In genomic region chr7:80334185-80334584, GRCh38 we compare ENCODE assay signal across 24 cellular contexts.
"Had no signal": no experiment of that assay in that cellular context is flagged by ENCODE, and none has a peak within 500 bp of the region (broad histone marks: within the 10 kb centered on the region; RNA-seq: fewer than 3 reads in every experiment).

No MANE protein-coding gene starts in this region.

- H3K36me3 ChIP-seq: brain microvascular endothelial cell, lower lobe of right lung, neural progenitor cell, thoracic aorta, upper lobe of left lung, WERI-Rb-1 had no signal

- H3K27me3 ChIP-seq: brain microvascular endothelial cell, hepatocyte, neural progenitor cell, upper lobe of left lung had no signal

- H3K4me1 ChIP-seq: upper lobe of left lung had no signal

- DNase-seq: activated CD4-positive, alpha-beta T cell treated with anti-CD3 and anti-CD28 coated beads for 1 hour; activated CD4-positive, alpha-beta T cell treated with anti-CD3 and anti-CD28 coated beads, Interleukin-2, amount 50 U/mL, for 1 hour; activated CD8-positive, alpha-beta T cell treated with anti-CD3 and anti-CD28 coated beads, Interleukin-2, amount 10 ng/mL, durations not matched to agents 7 days and 5 days; activated T-cell treated with anti-CD3 and anti-CD28 coated beads, Interleukin-2, amount 50 U/mL, for 1 hour; aorta; brain microvascular endothelial cell; caudate nucleus; dermis blood vessel endothelial cell; effector CD8-positive, alpha-beta T cell; foreskin melanocyte; left cardiac atrium; lower lobe of right lung; naive thymus-derived CD8-positive, alpha-beta T cell; retina; stimulated activated CD4-positive, alpha-beta T cell treated with anti-CD3 and anti-CD28 coated beads, Interleukin-4, amount 100 ng/mL, for 24 hours; stimulated activated naive CD4-positive, alpha-beta T cell treated with Interleukin-2 at 50 U/mL for 16 hours; T-cell; upper lobe of left lung; WERI-Rb-1 had no signal

- H3K4me3 ChIP-seq: hepatocyte, lower lobe of right lung, neural progenitor cell, thoracic aorta, upper lobe of left lung had no signal

- H3K9me3 ChIP-seq: lower lobe of right lung, thoracic aorta, upper lobe of left lung had no signal

- ATAC-seq: activated CD8-positive, alpha-beta T cell treated with anti-CD3 and anti-CD28 coated beads, Interleukin-2, amount 10 ng/mL, durations not matched to agents 7 days and 5 days; activated naive CD4-positive, alpha-beta T cell treated with anti-CD3 and anti-CD28 coated beads, Interleukin-2, amount 50 U/mL, for 72 hours; activated T-helper 17 cell treated with anti-CD3 and anti-CD28 coated beads, Interleukin-2, amount 50 U/mL, for 72 hours; left cardiac atrium; lower lobe of right lung; naive thymus-derived CD8-positive, alpha-beta T cell; T-cell had no signal

- H3K27ac ChIP-seq: brain microvascular endothelial cell, lower lobe of right lung, thoracic aorta, upper lobe of left lung, WERI-Rb-1 had no signal
